In the genomic region with DNA sequence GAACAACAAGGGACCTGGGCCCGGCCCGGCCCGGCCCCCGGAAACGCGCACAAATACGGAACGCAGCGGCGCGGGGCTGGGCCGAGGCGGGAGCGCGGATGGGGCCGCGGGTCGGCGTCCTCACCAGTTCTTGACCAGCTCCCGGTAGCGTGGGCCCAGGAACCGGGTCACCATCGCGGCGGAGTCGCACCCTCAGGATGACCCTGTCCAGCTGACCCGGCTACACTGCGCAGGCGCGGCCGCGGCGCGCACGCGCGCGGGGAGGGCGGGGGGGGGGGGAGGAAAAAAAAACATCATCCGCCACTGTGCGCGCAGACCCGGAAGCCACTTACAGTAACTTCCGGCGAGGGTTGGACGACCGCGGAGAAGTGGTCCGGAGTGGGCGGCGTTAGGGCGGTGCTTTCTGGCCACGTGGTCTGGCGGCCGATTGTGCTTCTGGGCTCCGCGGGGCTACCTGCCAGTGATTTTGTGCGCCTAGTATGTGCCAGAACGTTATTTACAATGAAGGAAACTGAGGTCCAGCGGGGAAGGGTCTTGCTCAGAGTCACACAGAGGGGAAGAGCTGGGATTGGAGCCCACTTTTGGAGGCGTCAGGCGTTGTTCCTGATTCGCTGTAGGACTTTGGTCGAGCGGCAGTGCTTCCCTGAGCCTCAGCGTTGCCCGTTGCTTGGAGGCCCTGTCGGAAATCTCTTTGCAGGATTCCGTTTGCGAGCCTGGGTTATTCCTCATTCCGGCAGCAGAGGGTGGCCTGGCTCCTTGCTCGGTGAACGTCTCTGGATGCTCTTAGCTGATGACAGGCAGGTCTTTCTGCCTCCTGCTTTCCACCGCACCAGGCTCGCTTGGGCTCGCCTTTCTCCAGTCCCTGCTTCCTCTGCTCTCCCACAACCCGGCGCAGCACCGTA, we compare ENCODE assay signal across 1 cellular context.
TF ChIP-seq lines count a peak whose summit lies in the region.

UQCR11 (minus strand) TSS at position 227 of the 902 bp plus-strand sequence; CDS start at position 174, 53 bp downstream.

TF ChIP-seq in HepG2, 621 proteins besides CTCF, POLR2A, EP300 and RAD21 (continued from another document and continues in another):
- TF ChIP-seq, protein P1, sequence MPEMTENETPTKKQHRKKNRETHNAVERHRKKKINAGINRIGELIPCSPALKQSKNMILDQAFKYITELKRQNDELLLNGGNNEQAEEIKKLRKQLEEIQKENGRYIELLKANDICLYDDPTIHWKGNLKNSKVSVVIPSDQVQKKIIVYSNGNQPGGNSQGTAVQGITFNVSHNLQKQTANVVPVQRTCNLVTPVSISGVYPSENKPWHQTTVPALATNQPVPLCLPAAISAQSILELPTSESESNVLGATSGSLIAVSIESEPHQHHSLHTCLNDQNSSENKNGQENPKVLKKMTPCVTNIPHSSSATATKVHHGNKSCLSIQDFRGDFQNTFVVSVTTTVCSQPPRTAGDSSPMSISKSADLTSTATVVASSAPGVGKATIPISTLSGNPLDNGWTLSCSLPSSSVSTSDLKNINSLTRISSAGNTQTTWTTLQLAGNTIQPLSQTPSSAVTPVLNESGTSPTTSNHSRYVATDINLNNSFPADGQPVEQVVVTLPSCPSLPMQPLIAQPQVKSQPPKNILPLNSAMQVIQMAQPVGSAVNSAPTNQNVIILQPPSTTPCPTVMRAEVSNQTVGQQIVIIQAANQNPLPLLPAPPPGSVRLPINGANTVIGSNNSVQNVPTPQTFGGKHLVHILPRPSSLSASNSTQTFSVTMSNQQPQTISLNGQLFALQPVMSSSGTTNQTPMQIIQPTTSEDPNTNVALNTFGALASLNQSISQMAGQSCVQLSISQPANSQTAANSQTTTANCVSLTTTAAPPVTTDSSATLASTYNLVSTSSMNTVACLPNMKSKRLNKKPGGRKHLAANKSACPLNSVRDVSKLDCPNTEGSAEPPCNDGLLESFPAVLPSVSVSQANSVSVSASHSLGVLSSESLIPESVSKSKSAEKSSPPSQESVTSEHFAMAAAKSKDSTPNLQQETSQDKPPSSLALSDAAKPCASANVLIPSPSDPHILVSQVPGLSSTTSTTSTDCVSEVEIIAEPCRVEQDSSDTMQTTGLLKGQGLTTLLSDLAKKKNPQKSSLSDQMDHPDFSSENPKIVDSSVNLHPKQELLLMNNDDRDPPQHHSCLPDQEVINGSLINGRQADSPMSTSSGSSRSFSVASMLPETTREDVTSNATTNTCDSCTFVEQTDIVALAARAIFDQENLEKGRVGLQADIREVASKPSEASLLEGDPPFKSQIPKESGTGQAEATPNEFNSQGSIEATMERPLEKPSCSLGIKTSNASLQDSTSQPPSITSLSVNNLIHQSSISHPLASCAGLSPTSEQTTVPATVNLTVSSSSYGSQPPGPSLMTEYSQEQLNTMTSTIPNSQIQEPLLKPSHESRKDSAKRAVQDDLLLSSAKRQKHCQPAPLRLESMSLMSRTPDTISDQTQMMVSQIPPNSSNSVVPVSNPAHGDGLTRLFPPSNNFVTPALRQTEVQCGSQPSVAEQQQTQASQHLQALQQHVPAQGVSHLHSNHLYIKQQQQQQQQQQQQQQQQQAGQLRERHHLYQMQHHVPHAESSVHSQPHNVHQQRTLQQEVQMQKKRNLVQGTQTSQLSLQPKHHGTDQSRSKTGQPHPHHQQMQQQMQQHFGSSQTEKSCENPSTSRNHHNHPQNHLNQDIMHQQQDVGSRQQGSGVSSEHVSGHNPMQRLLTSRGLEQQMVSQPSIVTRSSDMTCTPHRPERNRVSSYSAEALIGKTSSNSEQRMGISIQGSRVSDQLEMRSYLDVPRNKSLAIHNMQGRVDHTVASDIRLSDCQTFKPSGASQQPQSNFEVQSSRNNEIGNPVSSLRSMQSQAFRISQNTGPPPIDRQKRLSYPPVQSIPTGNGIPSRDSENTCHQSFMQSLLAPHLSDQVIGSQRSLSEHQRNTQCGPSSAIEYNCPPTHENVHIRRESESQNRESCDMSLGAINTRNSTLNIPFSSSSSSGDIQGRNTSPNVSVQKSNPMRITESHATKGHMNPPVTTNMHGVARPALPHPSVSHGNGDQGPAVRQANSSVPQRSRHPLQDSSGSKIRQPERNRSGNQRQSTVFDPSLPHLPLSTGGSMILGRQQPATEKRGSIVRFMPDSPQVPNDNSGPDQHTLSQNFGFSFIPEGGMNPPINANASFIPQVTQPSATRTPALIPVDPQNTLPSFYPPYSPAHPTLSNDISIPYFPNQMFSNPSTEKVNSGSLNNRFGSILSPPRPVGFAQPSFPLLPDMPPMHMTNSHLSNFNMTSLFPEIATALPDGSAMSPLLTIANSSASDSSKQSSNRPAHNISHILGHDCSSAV (CRISPR knock-in tag; IDR thresholded peaks at IDR 0.05; ENCODE audit: borderline replicate concordance): no peak
- TF ChIP-seq EEA1 (CRISPR knock-in tag; IDR thresholded peaks at IDR 0.05; ENCODE audit: borderline replicate concordance) (no peak), ISX (CRISPR knock-in tag; conservative IDR thresholded peaks at IDR 0.05) (no peak), ZMAT3 (CRISPR knock-in tag; conservative IDR thresholded peaks at IDR 0.05) (no peak), SP4 (CRISPR knock-in tag; IDR thresholded peaks at IDR 0.05) (0 out of 2 replicates have a peak, but pooled peaks have one; percentile 22), MXI1 (IDR thresholded peaks at IDR 0.05; ENCODE audit: borderline replicate concordance, low read depth, low read length) (peak; percentile 86; the same call in 2 of the 3 replicates), RAD51 (IDR thresholded peaks at IDR 0.05; ENCODE audit: borderline replicate concordance) (peak; percentile 65; the same call in 1 of the 2 replicates), ZNF619 (CRISPR knock-in tag; IDR thresholded peaks at IDR 0.05) (no peak), ESRRA (CRISPR knock-in tag; IDR thresholded peaks at IDR 0.05; ENCODE audit: low read depth) (no peak; the same call in 1 of the 2 replicates), HOXA3 (CRISPR knock-in tag; IDR thresholded peaks at IDR 0.05) (peak; percentile 58; the same call in 1 of the 2 replicates), ZNF782 (CRISPR knock-in tag; IDR thresholded peaks at IDR 0.05; ENCODE audit: borderline replicate concordance) (peak; percentile 51; the same call in 1 of the 2 replicates), FIP1L1 (IDR thresholded peaks at IDR 0.05; ENCODE audit: borderline replicate concordance, insufficient read depth, low read depth, low read length) (no peak), FOXO1 (CRISPR knock-in tag; IDR thresholded peaks at IDR 0.05) (no peak), ZNF772 (CRISPR knock-in tag; IDR thresholded peaks at IDR 0.05) (peak; percentile 65; the same call in 1 of the 2 replicates), ZNF720 (CRISPR knock-in tag; IDR thresholded peaks at IDR 0.05) (no peak), KDM6A (CRISPR knock-in tag; IDR thresholded peaks at IDR 0.05; ENCODE audit: low read depth) (no peak), KMT2B (CRISPR knock-in tag; IDR thresholded peaks at IDR 0.05) (peak; percentile 63; the same call in 1 of the 2 replicates), LCORL (IDR thresholded peaks at IDR 0.05) (no peak), LCORL (CRISPR knock-in tag; IDR thresholded peaks at IDR 0.05) (peak; percentile 59; the same call in 1 of the 2 replicates), ZNF251 (CRISPR knock-in tag; IDR thresholded peaks at IDR 0.05) (no peak), CHD4 (IDR thresholded peaks at IDR 0.05; ENCODE audit: borderline replicate concordance, low read length) (no peak), SP1 (IDR thresholded peaks at IDR 0.05) (no peak), SP1 (CRISPR knock-in tag; IDR thresholded peaks at IDR 0.05) (no peak; the same call in none of the 2 replicates), ATF7 (IDR thresholded peaks at IDR 0.05) (no peak), ATF7 (CRISPR knock-in tag; IDR thresholded peaks at IDR 0.05) (no peak), ZNF589 (CRISPR knock-in tag; conservative IDR thresholded peaks at IDR 0.05) (no peak; the same call in 1 of the 2 replicates), KLF16 (CRISPR knock-in tag; IDR thresholded peaks at IDR 0.05) (peak in 1 of 2 experiments; percentile 53; a peak in 2 of 4 replicates)
- TF ChIP-seq, protein P2, sequence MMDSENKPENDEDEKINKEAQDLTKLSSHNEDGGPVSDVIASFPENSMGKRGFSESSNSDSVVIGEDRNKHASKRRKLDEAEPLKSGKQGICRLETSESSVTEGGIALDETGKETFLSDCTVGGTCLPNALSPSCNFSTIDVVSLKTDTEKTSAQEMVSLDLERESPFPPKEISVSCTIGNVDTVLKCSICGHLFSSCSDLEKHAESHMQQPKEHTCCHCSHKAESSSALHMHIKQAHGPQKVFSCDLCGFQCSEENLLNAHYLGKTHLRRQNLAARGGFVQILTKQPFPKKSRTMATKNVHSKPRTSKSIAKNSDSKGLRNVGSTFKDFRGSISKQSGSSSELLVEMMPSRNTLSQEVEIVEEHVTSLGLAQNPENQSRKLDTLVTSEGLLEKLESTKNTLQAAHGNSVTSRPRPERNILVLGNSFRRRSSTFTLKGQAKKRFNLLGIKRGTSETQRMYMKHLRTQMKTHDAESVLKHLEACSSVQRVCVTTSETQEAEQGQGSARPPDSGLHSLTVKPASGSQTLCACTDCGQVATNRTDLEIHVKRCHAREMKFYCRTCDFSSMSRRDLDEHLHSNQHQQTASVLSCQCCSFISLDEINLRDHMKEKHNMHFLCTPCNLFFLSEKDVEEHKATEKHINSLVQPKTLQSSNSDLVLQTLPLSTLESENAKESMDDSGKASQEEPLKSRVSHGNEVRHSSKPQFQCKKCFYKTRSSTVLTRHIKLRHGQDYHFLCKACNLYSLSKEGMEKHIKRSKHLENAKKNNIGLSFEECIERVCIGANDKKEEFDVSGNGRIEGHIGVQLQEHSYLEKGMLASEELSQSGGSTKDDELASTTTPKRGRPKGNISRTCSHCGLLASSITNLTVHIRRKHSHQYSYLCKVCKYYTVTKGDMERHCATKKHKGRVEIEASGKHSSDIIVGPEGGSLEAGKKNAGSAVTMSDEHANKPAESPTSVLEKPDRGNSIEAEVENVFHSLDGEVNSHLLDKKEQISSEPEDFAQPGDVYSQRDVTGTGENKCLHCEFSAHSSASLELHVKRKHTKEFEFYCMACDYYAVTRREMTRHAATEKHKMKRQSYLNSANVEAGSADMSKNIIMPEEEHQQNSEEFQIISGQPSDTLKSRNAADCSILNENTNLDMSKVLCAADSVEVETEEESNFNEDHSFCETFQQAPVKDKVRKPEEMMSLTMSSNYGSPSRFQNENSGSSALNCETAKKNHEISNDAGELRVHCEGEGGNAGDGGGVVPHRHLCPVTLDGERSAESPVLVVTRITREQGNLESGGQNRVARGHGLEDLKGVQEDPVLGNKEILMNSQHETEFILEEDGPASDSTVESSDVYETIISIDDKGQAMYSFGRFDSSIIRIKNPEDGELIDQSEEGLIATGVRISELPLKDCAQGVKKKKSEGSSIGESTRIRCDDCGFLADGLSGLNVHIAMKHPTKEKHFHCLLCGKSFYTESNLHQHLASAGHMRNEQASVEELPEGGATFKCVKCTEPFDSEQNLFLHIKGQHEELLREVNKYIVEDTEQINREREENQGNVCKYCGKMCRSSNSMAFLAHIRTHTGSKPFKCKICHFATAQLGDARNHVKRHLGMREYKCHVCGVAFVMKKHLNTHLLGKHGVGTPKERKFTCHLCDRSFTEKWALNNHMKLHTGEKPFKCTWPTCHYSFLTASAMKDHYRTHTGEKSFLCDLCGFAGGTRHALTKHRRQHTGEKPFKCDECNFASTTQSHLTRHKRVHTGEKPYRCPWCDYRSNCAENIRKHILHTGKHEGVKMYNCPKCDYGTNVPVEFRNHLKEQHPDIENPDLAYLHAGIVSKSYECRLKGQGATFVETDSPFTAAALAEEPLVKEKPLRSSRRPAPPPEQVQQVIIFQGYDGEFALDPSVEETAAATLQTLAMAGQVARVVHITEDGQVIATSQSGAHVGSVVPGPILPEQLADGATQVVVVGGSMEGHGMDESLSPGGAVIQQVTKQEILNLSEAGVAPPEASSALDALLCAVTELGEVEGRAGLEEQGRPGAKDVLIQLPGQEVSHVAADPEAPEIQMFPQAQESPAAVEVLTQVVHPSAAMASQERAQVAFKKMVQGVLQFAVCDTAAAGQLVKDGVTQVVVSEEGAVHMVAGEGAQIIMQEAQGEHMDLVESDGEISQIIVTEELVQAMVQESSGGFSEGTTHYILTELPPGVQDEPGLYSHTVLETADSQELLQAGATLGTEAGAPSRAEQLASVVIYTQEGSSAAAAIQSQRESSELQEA (CRISPR knock-in tag; IDR thresholded peaks at IDR 0.05; ENCODE audit: not compliant biosample characterization): peak; percentile 40
- TF ChIP-seq, protein P3, sequence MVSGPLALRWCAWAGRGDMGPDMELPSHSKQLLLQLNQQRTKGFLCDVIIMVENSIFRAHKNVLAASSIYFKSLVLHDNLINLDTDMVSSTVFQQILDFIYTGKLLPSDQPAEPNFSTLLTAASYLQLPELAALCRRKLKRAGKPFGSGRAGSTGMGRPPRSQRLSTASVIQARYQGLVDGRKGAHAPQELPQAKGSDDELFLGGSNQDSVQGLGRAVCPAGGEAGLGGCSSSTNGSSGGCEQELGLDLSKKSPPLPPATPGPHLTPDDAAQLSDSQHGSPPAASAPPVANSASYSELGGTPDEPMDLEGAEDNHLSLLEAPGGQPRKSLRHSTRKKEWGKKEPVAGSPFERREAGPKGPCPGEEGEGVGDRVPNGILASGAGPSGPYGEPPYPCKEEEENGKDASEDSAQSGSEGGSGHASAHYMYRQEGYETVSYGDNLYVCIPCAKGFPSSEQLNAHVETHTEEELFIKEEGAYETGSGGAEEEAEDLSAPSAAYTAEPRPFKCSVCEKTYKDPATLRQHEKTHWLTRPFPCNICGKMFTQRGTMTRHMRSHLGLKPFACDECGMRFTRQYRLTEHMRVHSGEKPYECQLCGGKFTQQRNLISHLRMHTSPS (CRISPR knock-in tag; IDR thresholded peaks at IDR 0.05; ENCODE audit: low read depth): no peak
- TF ChIP-seq, protein P4, sequence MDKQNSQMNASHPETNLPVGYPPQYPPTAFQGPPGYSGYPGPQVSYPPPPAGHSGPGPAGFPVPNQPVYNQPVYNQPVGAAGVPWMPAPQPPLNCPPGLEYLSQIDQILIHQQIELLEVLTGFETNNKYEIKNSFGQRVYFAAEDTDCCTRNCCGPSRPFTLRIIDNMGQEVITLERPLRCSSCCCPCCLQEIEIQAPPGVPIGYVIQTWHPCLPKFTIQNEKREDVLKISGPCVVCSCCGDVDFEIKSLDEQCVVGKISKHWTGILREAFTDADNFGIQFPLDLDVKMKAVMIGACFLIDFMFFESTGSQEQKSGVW (CRISPR knock-in tag; IDR thresholded peaks at IDR 0.05; ENCODE audit: borderline replicate concordance): no peak
- TF ChIP-seq, protein P5, sequence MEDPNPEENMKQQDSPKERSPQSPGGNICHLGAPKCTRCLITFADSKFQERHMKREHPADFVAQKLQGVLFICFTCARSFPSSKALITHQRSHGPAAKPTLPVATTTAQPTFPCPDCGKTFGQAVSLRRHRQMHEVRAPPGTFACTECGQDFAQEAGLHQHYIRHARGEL (CRISPR knock-in tag; IDR thresholded peaks at IDR 0.05): no peak
